In the genomic region with DNA sequence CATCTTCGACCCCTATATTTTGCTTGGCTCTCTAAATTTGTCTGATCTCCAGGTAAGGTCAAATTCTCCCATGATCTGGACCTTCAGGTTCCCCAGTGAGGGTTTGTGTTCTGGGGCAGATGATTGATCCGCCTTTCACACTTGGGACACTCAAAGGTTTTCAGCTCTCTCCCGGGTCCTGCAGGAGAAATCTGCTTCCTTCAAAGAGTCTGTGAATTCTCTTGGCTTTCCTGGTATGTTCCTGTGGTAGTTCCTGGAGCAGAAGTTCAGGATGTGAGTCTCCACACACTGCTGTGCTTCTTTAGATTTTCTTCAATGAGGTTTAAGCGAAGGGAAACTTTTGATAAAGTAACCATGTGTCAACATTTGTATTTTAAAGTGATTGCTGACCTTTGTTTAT, we compare ENCODE assay signal across 15 cellular contexts.
"Had no signal": no experiment of that assay in that cellular context is flagged by ENCODE, and none has a peak within 500 bp of the region (broad histone marks: within the 10 kb centered on the region; RNA-seq: fewer than 3 reads in every experiment).

No MANE protein-coding gene starts in this region.

- H3K27me3 Mint-ChIP-seq: activated B cell treated with CpG ODN at 0.5 μM for 24 hours; activated CD4-positive, alpha-beta T cell treated with anti-CD3 and anti-CD28 coated beads, Interleukin-2, amount 10 ng/mL, durations not matched to agents 24 days and 14 days; activated naive CD8-positive, alpha-beta T cell treated with anti-CD3 and anti-CD28 coated beads, Interleukin-2, amount 50 U/mL, for 24 hours had no signal

- ATAC-seq: activated naive CD8-positive, alpha-beta T cell treated with anti-CD3 and anti-CD28 coated beads, Interleukin-2, amount 50 U/mL, for 24 hours had no signal

- DNase-seq: activated B cell treated with CpG ODN at 0.5 μM for 24 hours; activated CD4-positive, alpha-beta T cell treated with anti-CD3 and anti-CD28 coated beads, Interleukin-2, amount 10 ng/mL, durations not matched to agents 24 days and 14 days; activated CD8-positive, alpha-beta memory T cell treated with anti-CD3 and anti-CD28 coated beads for 24 hours; activated naive CD4-positive, alpha-beta T cell treated with Interleukin-2 at 50 U/mL for 16 hours; activated naive CD8-positive, alpha-beta T cell treated with anti-CD3 and anti-CD28 coated beads, Interleukin-2, amount 50 U/mL, for 24 hours; cerebellar nuclear complex; effector memory CD4-positive, alpha-beta T cell; naive B cell; stimulated activated CD4-positive, alpha-beta T cell treated with anti-CD3 and anti-CD28 coated beads, Interleukin-1b, Interleukin-23, amount 100 ng/mL, for 48 hours; stomach; T-helper 2 cell; testis had no signal

- H3K4me1 Mint-ChIP-seq: activated B cell treated with CpG ODN at 0.5 μM for 24 hours; activated CD4-positive, alpha-beta T cell treated with anti-CD3 and anti-CD28 coated beads, Interleukin-2, amount 10 ng/mL, durations not matched to agents 24 days and 14 days; activated naive CD8-positive, alpha-beta T cell treated with anti-CD3 and anti-CD28 coated beads, Interleukin-2, amount 50 U/mL, for 24 hours; naive B cell had no signal

- H3K4me3 Mint-ChIP-seq: activated B cell treated with CpG ODN at 0.5 μM for 24 hours; activated CD4-positive, alpha-beta T cell treated with anti-CD3 and anti-CD28 coated beads, Interleukin-2, amount 10 ng/mL, durations not matched to agents 24 days and 14 days; activated naive CD8-positive, alpha-beta T cell treated with anti-CD3 and anti-CD28 coated beads, Interleukin-2, amount 50 U/mL, for 24 hours; naive B cell had no signal

- H3K27me3 ChIP-seq: ascending aorta, breast epithelium, stomach, testis had no signal

- H3K4me3 ChIP-seq: ascending aorta, breast epithelium, lung, stomach, testis had no signal

- H3K9me3 ChIP-seq: testis had no signal

- H3K27ac ChIP-seq: ascending aorta, stomach, testis had no signal

- H3K27ac Mint-ChIP-seq: activated B cell treated with CpG ODN at 0.5 μM for 24 hours; activated CD4-positive, alpha-beta T cell treated with anti-CD3 and anti-CD28 coated beads, Interleukin-2, amount 10 ng/mL, durations not matched to agents 24 days and 14 days; activated naive CD8-positive, alpha-beta T cell treated with anti-CD3 and anti-CD28 coated beads, Interleukin-2, amount 50 U/mL, for 24 hours; naive B cell had no signal

- H3K36me3 ChIP-seq: ascending aorta, breast epithelium, stomach had no signal

- H3K4me1 ChIP-seq: ascending aorta, breast epithelium, stomach, testis had no signal
